8 cellular contexts compared by ENCODE assay signal in the genomic region with DNA sequence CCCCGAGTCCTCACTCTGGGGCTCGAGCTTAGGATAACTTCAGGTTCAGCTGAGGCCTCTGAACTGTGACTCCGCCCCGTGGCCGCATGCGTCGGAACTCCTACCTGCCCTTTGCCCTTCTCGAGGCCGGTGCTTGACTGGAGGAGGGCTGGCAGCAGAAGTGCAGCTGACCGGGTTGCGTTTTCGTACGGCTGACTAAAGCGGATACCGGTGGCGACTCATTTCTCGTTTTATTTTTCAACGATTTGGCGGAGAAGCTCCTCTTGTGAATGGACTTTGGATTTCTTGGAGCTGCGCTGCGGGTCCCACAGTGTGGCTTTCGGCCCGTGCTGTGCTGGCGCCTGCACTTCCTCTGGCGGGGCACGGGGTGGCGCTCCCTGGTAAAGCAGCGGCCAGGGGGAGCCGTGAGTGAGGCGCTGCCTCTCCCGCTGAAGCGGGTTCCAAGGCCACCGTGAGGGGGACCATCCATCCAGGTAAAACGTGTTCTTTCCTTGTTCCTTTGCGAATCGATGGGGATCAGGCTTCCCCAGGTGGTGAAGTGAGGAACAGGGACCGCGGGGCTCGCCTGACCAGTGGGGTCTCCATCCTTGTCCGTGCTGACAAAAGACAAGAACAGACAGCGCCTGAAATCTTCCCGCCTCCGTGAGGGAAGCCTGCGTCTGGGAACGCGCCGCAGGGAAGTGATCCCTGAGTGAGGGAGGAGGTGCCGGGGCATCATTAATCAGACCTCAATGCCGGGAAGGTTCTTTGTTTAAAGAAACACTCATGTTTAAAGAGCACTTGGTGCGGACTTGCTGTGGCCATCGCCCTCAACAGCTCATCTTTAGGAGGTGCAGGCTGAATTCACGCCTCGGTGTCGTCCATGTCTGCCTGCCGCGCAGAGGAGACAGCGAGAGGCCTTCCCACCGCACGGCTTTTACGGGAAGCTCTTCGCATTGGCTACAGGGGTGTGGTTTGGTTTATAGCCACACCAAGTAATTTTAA. TPM values are rescaled to one million over a fixed set of nuclear protein-coding genes. Genes with fewer than 3 reads are reported as not detected.
DNase-seq lines count a peak whose midpoint lies in the region; ATAC-seq and TF ChIP-seq lines count a peak whose summit lies in the region.

No MANE protein-coding gene starts in this region.

- H3K4me1 Mint-ChIP-seq in immature natural killer cell: peaks cover 14 to 21% of the 10 kb centered on the region in 2 donors

- peak overlapping the region; percentile 37 to 59 (median 53) for H3K4me3 ChIP-seq in breast epithelium
- H3K4me3 ChIP-seq in spleen: peak overlapping the region; percentile 24 to 68 (median 31)

- TF ChIP-seq CTCF in 22Rv1 (IDR thresholded peaks at IDR 0.05) (peak; percentile 97), VCaP (conservative IDR thresholded peaks at IDR 0.05) (peak; percentile 97), breast epithelium (IDR thresholded peaks at IDR 0.05) (peak; percentile 54 to 97 (median 88)), spleen (IDR thresholded peaks at IDR 0.05 in 8 of 11, conservative IDR thresholded peaks at IDR 0.05 in 3 of 11) (peak; percentile 90 to 98 (median 96))

- no peak overlapping the region for H3K27ac Mint-ChIP-seq in immature natural killer cell

- H3K9me3 ChIP-seq in breast epithelium: no peaks in the 10 kb centered on the region
- no peaks in the 10 kb centered on the region for H3K9me3 ChIP-seq in spleen

- intact Hi-C loops in breast epithelium (cut with DNase I; ENCODE audit: low total_unique reads) (no loop called here), spleen (cut with DNase I; ENCODE audit: low total_unique reads) (loop anchor here (10.0 kb wide), 1 partner anchor 745 kb away; no protein-coding TSS in a partner anchor)

- TF ChIP-seq POLR2A in breast epithelium (IDR thresholded peaks at IDR 0.05) (peak; percentile 15), spleen (IDR thresholded peaks at IDR 0.05) (no peak)

- H3K9me3 Mint-ChIP-seq in immature natural killer cell: peaks cover 0 to 1% (median 0%) of the 10 kb centered on the region in 6 donors

- peak overlapping the region; percentile 77 to 86 (median 85) for H3K4me3 Mint-ChIP-seq in immature natural killer cell

- 0 to 2% (median 1%) methylated on average over 50 to 61 of the region's 61 CpGs for WGBS in spleen, 5 donors

- H3K27me3 Mint-ChIP-seq in immature natural killer cell (ENCODE audit: low read depth in 3 of 3): peaks cover 15 to 28% (median 18%) of the 10 kb centered on the region in 3 donors

- no peaks in the 10 kb centered on the region for H3K27me3 ChIP-seq in breast epithelium
- H3K27me3 ChIP-seq in spleen (replicated peaks in 1 of 7): peaks cover 0 to 46% (median 5%) of the 10 kb centered on the region in 7 donors

- H3K27ac ChIP-seq in 22Rv1 (peak overlapping the region; percentile 61), VCaP (peak overlapping the region; percentile 76), breast epithelium (peak overlapping the region; percentile 75 to 82), spleen (peak overlapping the region in 6 of 8 donors; percentile 14 to 51 (median 26))

- no peaks in the 10 kb centered on the region for H3K36me3 Mint-ChIP-seq in immature natural killer cell

- H3K4me1 ChIP-seq in breast epithelium (no peaks in the 10 kb centered on the region), spleen (peaks cover 9 to 23% (median 18%) of the 10 kb centered on the region in 6 donors)

- DNase-seq in NCI-H2107 treated with DMSO at 0.1 percent for 48 hours (lab: John Stamatoyannopoulos, UW; ENCODE audit: unreplicated experiment) (peak; percentile 52), breast epithelium (ENCODE audit: low spot score in 2 of 2) (peak; percentile 56 to 76), immature natural killer cell (peak; percentile 59 to 71 (median 68)), spleen (peak; percentile 93)

- no peaks in the 10 kb centered on the region for H3K36me3 ChIP-seq in breast epithelium
- H3K36me3 ChIP-seq in spleen: no peaks in the 10 kb centered on the region

- ATAC-seq in GM18511 (IDR thresholded peaks at IDR 0.05; ENCODE audit: unreplicated experiment) (peak; percentile 99), HG03064 (IDR thresholded peaks at IDR 0.05; ENCODE audit: low read depth, unreplicated experiment) (peak; percentile 97)

RNA-seq across cellular contexts. Expression of a gene that starts 38.8 kb away (rescaled TPM):
- total RNA-seq in breast epithelium (10 to 100 TPM; 20.6 to 31.0 (median 27.7) TPM), spleen (10 to 100 TPM; 23.1 to 37.8 (median 30.9) TPM)
- polyA plus RNA-seq in immature natural killer cell (10 to 100 TPM in 1 of 3 donors, 1 to 10 TPM in 2; 4.2 to 11.6 (median 10.0) TPM), spleen (10 to 100 TPM; 48.3 to 87.3 (median 57.4) TPM)

RNA-seq across cellular contexts. Expression of a gene that starts 38.9 kb away (rescaled TPM):
- total RNA-seq in breast epithelium (1 to 10 TPM; 1.9 to 2.6 (median 2.3) TPM), spleen (1 to 10 TPM; 2.8 to 3.8 (median 3.7) TPM)
- polyA plus RNA-seq in immature natural killer cell (under 1 TPM; 0.21 to 0.68 (median 0.40) TPM), spleen (1 to 10 TPM; 3.5 to 3.9 (median 3.6) TPM)

Comparison
In these comparisons a context has a peak if more than half of its experiments do, and no peak if none do; other contexts are left out.
1. Peak in every context shown above with its lines: DNase-seq, ATAC-seq, H3K4me3 ChIP-seq and H3K27ac ChIP-seq.
2. H3K27ac ChIP-seq: peak in every context shown above with its lines; median percentile 78 in breast epithelium; 76 in VCaP; 61 in 22Rv1; 26 in spleen.